In the genomic region with DNA sequence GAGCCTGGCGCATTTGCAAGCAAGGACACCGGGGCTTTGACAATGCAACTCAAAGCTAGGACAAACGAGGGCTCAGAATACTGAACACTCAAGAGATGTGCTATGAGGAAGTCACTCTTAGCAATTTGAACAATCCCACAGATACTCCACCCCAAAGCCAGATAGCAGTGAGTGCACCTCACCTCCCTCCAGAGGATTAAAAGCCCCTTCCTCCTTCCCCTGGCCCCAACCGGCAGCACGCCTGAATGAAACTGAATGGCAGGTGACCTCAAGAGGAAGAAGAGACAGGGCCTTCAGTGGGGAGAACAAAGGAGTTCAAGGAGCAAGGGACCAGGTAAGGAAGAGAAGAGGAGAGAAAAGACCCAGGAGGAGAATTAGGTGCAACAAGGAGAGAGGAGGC, we compare ENCODE assay signal across 23 cellular contexts. TPM values are rescaled to one million over a fixed set of nuclear protein-coding genes. Genes with fewer than 3 reads are reported as not detected.
"Had no signal": no experiment of that assay in that cellular context is flagged by ENCODE, and none has a peak within 500 bp of the region (broad histone marks: within the 10 kb centered on the region; RNA-seq: fewer than 3 reads in every experiment).

No MANE protein-coding gene starts in this region.

- H3K4me1 Mint-ChIP-seq: activated CD4-positive, alpha-beta T cell treated with anti-CD3 and anti-CD28 coated beads, Interleukin-2, amount 10 ng/mL, durations not matched to agents 7 days and 5 days; T-helper 17 cell had no signal

- DNase-seq: activated CD4-positive, alpha-beta memory T cell treated with anti-CD3 and anti-CD28 coated beads for 36 hours; activated CD4-positive, alpha-beta T cell treated with anti-CD3 and anti-CD28 coated beads, Interleukin-2, amount 10 ng/mL, durations not matched to agents 7 days and 5 days; activated CD4-positive, CD25-positive, alpha-beta regulatory T cell; activated CD8-positive, alpha-beta memory T cell treated with anti-CD3 and anti-CD28 coated beads for 24 hours; activated effector memory CD4-positive, alpha-beta T cell treated with anti-CD3 and anti-CD28 coated beads, Interleukin-2, amount 50 U/mL, for 16 hours; activated naive CD4-positive, alpha-beta T cell treated with Interleukin-2 at 50 U/mL for 16 hours; activated naive CD8-positive, alpha-beta T cell treated with anti-CD3 and anti-CD28 coated beads, Interleukin-2, amount 50 U/mL, for 24 hours; activated T-cell treated with anti-CD3 and anti-CD28 coated beads, Interleukin-2, amount 50 U/mL, for 4 hours; amniotic stem cell; brain microvascular endothelial cell; MM.1S; NCI-H1048; NCI-H146; NCI-H187 treated with DMSO at 0.1 percent for 48 hours; NCI-H524; PC-3; SHP77 treated with DMSO at 0.1 percent for 48 hours; T-helper 17 cell; T-helper 9 cell had no signal

- H3K4me3 ChIP-seq: cardiac muscle cell had no signal

- H3K27ac ChIP-seq: brain microvascular endothelial cell, cardiac muscle cell, VCaP had no signal

- H3K27me3 ChIP-seq: brain microvascular endothelial cell had no signal

- H3K4me3 Mint-ChIP-seq: activated CD4-positive, alpha-beta memory T cell treated with anti-CD3 and anti-CD28 coated beads for 36 hours; activated CD4-positive, alpha-beta T cell treated with anti-CD3 and anti-CD28 coated beads, Interleukin-2, amount 10 ng/mL, durations not matched to agents 7 days and 5 days; activated naive CD8-positive, alpha-beta T cell treated with anti-CD3 and anti-CD28 coated beads, Interleukin-2, amount 50 U/mL, for 24 hours; activated T-cell treated with anti-CD3 and anti-CD28 coated beads, Interleukin-2, amount 50 U/mL, for 4 hours; T-helper 17 cell had no signal

- H3K36me3 Mint-ChIP-seq: activated CD4-positive, alpha-beta memory T cell treated with anti-CD3 and anti-CD28 coated beads for 36 hours; activated naive CD4-positive, alpha-beta T cell treated with anti-CD3 and anti-CD28 coated beads, Interleukin-2, amount 50 U/mL, for 72 hours had no signal

- H3K9me3 Mint-ChIP-seq: activated CD4-positive, alpha-beta memory T cell treated with anti-CD3 and anti-CD28 coated beads for 36 hours; activated CD4-positive, alpha-beta T cell treated with anti-CD3 and anti-CD28 coated beads, Interleukin-2, amount 10 ng/mL, durations not matched to agents 7 days and 5 days; activated naive CD4-positive, alpha-beta T cell treated with anti-CD3 and anti-CD28 coated beads, Interleukin-2, amount 50 U/mL, for 72 hours; activated naive CD8-positive, alpha-beta T cell treated with anti-CD3 and anti-CD28 coated beads, Interleukin-2, amount 50 U/mL, for 24 hours; activated T-cell treated with anti-CD3 and anti-CD28 coated beads, Interleukin-2, amount 50 U/mL, for 4 hours had no signal

- H3K27ac Mint-ChIP-seq: activated CD4-positive, alpha-beta memory T cell treated with anti-CD3 and anti-CD28 coated beads for 36 hours; activated CD4-positive, alpha-beta T cell treated with anti-CD3 and anti-CD28 coated beads, Interleukin-2, amount 10 ng/mL, durations not matched to agents 7 days and 5 days; activated naive CD4-positive, alpha-beta T cell treated with anti-CD3 and anti-CD28 coated beads, Interleukin-2, amount 50 U/mL, for 72 hours; activated naive CD8-positive, alpha-beta T cell treated with anti-CD3 and anti-CD28 coated beads, Interleukin-2, amount 50 U/mL, for 24 hours; T-helper 17 cell had no signal

- H3K36me3 ChIP-seq: brain microvascular endothelial cell, cardiac muscle cell had no signal

- ATAC-seq: activated naive CD4-positive, alpha-beta T cell treated with anti-CD3 and anti-CD28 coated beads, Interleukin-2, amount 50 U/mL, for 72 hours; activated naive CD8-positive, alpha-beta T cell treated with anti-CD3 and anti-CD28 coated beads, Interleukin-2, amount 50 U/mL, for 24 hours; activated T-cell treated with anti-CD3 and anti-CD28 coated beads, Interleukin-2, amount 50 U/mL, for 4 hours; PC-3; T-helper 17 cell had no signal

RNA-seq across cellular contexts. Expression of a gene that starts 1.9 kb away (rescaled TPM):
- total RNA-seq: activated CD4-positive, alpha-beta memory T cell treated with anti-CD3 and anti-CD28 coated beads for 36 hours; activated CD4-positive, alpha-beta T cell treated with anti-CD3 and anti-CD28 coated beads, Interleukin-2, amount 10 ng/mL, durations not matched to agents 7 days and 5 days; activated naive CD4-positive, alpha-beta T cell treated with anti-CD3 and anti-CD28 coated beads, Interleukin-2, amount 50 U/mL, for 72 hours; activated T-cell treated with anti-CD3 and anti-CD28 coated beads, Interleukin-2, amount 50 U/mL, for 4 hours; cardiac muscle cell; T-helper 17 cell had no signal
- polyA plus RNA-seq: cardiac muscle cell had no signal

RNA-seq across cellular contexts. Expression of a gene that starts 16.6 kb away (rescaled TPM):
- total RNA-seq: activated CD4-positive, alpha-beta memory T cell treated with anti-CD3 and anti-CD28 coated beads for 36 hours; activated CD4-positive, alpha-beta T cell treated with anti-CD3 and anti-CD28 coated beads, Interleukin-2, amount 10 ng/mL, durations not matched to agents 7 days and 5 days; cardiac muscle cell; PC-3; SK-MEL-5; T-helper 17 cell had no signal
- polyA plus RNA-seq: cardiac muscle cell had no signal

RNA-seq across cellular contexts. Expression of a gene that starts 36.8 kb away (rescaled TPM):
- total RNA-seq: activated CD4-positive, alpha-beta memory T cell treated with anti-CD3 and anti-CD28 coated beads for 36 hours; activated CD4-positive, alpha-beta T cell treated with anti-CD3 and anti-CD28 coated beads, Interleukin-2, amount 10 ng/mL, durations not matched to agents 7 days and 5 days; activated naive CD4-positive, alpha-beta T cell treated with anti-CD3 and anti-CD28 coated beads, Interleukin-2, amount 50 U/mL, for 72 hours; activated T-cell treated with anti-CD3 and anti-CD28 coated beads, Interleukin-2, amount 50 U/mL, for 4 hours; cardiac muscle cell; SK-MEL-5; T-helper 17 cell had no signal
- polyA plus RNA-seq: cardiac muscle cell had no signal

RNA-seq across cellular contexts. Expression of a gene that starts 54.2 kb away (rescaled TPM):
- total RNA-seq: SK-MEL-5 had no signal

RNA-seq across cellular contexts. Expression of a gene that starts 54.8 kb away (rescaled TPM):
- total RNA-seq: activated CD4-positive, alpha-beta memory T cell treated with anti-CD3 and anti-CD28 coated beads for 36 hours; activated CD4-positive, alpha-beta T cell treated with anti-CD3 and anti-CD28 coated beads, Interleukin-2, amount 10 ng/mL, durations not matched to agents 7 days and 5 days; activated T-cell treated with anti-CD3 and anti-CD28 coated beads, Interleukin-2, amount 50 U/mL, for 4 hours; cardiac muscle cell; SK-MEL-5; T-helper 17 cell had no signal
- polyA plus RNA-seq: cardiac muscle cell had no signal
